In the genomic region with DNA sequence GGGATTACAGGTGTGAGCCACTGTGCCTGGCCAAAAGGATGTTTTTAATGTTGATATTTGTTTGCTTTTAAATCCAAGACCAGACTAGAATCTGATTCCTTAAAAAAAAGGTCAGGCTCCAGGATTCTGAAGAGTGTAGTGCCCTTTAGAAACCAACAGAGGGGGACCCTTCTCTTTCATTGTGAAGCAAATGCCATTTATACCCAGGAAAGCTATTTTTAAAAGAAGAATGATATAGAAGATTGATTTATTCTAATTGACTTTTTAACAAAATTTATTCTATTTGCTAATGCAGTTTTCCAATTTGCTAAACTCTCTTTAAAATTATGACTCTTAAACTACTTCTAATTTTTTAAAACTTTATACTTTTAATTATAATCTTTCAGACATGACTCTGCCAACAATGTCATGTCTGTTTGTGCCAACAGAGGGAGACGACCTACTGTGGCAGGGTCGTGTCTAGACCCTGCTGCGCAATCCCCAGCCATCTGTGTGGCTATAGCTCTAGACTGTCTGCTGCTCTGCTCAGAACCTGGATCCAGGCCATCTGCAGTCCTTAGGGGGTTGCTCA, we compare ENCODE assay signal across 1 cellular context.
TF ChIP-seq lines count a peak whose summit lies in the region.

No MANE protein-coding gene starts in this region.

TF ChIP-seq in WTC11, 78 proteins besides CTCF, POLR2A, EP300 and RAD21 (continued from another document):
- TF ChIP-seq, protein P1, sequence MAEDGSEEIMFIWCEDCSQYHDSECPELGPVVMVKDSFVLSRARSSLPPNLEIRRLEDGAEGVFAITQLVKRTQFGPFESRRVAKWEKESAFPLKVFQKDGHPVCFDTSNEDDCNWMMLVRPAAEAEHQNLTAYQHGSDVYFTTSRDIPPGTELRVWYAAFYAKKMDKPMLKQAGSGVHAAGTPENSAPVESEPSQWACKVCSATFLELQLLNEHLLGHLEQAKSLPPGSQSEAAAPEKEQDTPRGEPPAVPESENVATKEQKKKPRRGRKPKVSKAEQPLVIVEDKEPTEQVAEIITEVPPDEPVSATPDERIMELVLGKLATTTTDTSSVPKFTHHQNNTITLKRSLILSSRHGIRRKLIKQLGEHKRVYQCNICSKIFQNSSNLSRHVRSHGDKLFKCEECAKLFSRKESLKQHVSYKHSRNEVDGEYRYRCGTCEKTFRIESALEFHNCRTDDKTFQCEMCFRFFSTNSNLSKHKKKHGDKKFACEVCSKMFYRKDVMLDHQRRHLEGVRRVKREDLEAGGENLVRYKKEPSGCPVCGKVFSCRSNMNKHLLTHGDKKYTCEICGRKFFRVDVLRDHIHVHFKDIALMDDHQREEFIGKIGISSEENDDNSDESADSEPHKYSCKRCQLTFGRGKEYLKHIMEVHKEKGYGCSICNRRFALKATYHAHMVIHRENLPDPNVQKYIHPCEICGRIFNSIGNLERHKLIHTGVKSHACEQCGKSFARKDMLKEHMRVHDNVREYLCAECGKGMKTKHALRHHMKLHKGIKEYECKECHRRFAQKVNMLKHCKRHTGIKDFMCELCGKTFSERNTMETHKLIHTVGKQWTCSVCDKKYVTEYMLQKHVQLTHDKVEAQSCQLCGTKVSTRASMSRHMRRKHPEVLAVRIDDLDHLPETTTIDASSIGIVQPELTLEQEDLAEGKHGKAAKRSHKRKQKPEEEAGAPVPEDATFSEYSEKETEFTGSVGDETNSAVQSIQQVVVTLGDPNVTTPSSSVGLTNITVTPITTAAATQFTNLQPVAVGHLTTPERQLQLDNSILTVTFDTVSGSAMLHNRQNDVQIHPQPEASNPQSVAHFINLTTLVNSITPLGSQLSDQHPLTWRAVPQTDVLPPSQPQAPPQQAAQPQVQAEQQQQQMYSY (CRISPR knock-in tag; IDR thresholded peaks at IDR 0.05) = no peak
- TF ChIP-seq, protein P2, sequence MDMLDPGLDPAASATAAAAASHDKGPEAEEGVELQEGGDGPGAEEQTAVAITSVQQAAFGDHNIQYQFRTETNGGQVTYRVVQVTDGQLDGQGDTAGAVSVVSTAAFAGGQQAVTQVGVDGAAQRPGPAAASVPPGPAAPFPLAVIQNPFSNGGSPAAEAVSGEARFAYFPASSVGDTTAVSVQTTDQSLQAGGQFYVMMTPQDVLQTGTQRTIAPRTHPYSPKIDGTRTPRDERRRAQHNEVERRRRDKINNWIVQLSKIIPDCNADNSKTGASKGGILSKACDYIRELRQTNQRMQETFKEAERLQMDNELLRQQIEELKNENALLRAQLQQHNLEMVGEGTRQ (CRISPR knock-in tag; IDR thresholded peaks at IDR 0.05) = no peak
- TF ChIP-seq ESRRA (CRISPR knock-in tag; IDR thresholded peaks at IDR 0.05; ENCODE audit: borderline replicate concordance) (no peak), ZNF232 (CRISPR knock-in tag; IDR thresholded peaks at IDR 0.05) (no peak), CBFB (CRISPR knock-in tag; IDR thresholded peaks at IDR 0.05; ENCODE audit: low read depth) (no peak), ZNF219 (CRISPR knock-in tag; IDR thresholded peaks at IDR 0.05; ENCODE audit: borderline replicate concordance) (no peak), NFE2L1 (CRISPR knock-in tag; IDR thresholded peaks at IDR 0.05) (no peak)
